In the genomic region with DNA sequence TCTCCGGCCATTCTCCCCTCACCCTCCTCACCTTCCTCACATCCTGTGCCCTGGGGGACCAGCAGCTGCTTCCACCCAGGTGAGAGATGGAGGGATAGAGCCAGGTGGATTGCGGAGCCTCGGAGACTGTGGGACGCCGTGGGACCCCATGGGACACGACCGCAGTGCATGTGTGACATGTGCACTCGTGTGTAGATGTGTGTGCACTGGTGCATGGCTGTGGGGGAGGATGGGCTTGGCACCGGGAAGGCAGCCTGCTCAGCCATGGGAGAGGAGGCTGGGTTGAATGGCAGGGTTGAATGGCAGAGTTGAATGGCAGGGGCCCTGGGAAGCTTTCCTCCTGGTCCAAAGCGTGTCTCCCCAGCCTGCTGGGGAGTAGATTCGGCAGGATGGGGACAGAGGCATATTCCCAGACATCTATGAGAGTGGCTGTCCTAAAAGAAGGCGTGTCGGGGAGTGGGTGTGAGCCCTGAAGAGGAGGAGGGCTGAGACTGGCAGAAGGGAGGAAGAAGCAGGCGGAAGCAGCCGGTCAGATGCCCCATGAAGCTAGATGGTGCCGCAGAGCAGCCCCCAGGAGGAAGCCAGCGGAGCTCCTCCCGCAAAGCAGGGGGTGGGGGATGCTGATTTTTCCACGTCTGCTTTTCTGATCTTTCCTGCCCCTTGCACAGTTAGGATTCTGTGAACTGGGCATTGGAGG, we compare ENCODE assay signal across 8 cellular contexts. TPM values are rescaled to one million over a fixed set of nuclear protein-coding genes. Genes with fewer than 3 reads are reported as not detected.
DNase-seq lines count a peak whose midpoint lies in the region; ATAC-seq and TF ChIP-seq lines count a peak whose summit lies in the region.

No MANE protein-coding gene starts in this region.

- POLR2A ChIA-PET in GM10248 (lab: Yijun Ruan, JAX): no interaction called here

- peaks cover 8% of the 10 kb centered on the region for H3K9me3 ChIP-seq in left ventricle myocardium inferior (replicated peaks)

- no peaks in the 10 kb centered on the region for H3K27me3 ChIP-seq in left ventricle myocardium inferior (ENCODE audit: low read depth)

- intact Hi-C loops in left ventricle myocardium inferior (cut with micrococcal nuclease): loop anchor here (5.0 kb wide), 1 partner anchor 116 kb away; a partner anchor contains a TSS

- CTCF ChIA-PET in GM10248 (lab: Yijun Ruan, JAX): interaction anchor here (0.6 to 2.8 kb wide), 6 partner anchors 20 to 328 kb away, joined by 3 to 12 read pairs (median 4); no protein-coding TSS in a partner anchor

- ATAC-seq in HG03066 (IDR thresholded peaks at IDR 0.05; ENCODE audit: low read depth, unreplicated experiment): peak; percentile 41

- H3K27ac ChIP-seq in left ventricle myocardium inferior (replicated peaks): peak overlapping the region; percentile 92

- TF ChIP-seq CTCF in GM10248 (IDR thresholded peaks at IDR 0.05; ENCODE audit: control extremely low read depth, extremely low read depth, low read depth, missing control alignments): no peak
- TF ChIP-seq CTCF in left ventricle myocardium inferior (IDR thresholded peaks at IDR 0.05; ENCODE audit: borderline replicate concordance): no peak

- peak overlapping the region; percentile 70 for H3K4me3 ChIP-seq in left ventricle myocardium inferior

- peaks cover 62% of the 10 kb centered on the region for H3K4me1 ChIP-seq in left ventricle myocardium inferior

- peaks cover 9% of the 10 kb centered on the region for H3K36me3 ChIP-seq in left ventricle myocardium inferior

- DNase-seq in GM10248 (ENCODE audit: extremely low spot score): peak; percentile 54
- DNase-seq in activated CD8-positive, alpha-beta memory T cell treated with anti-CD3 and anti-CD28 coated beads, Interleukin-2, amount 50 U/mL, for 48 hours: peak; percentile 80
- DNase-seq in left ventricle myocardium inferior: peak; percentile 60
- peak; percentile 62 for DNase-seq in stimulated activated CD4-positive, alpha-beta T cell treated with anti-CD3 and anti-CD28 coated beads, Interleukin-2, amount 100 ng/mL, for 4 hours (ENCODE audit: low read depth)
- DNase-seq in OCI-M1 (lab: John Stamatoyannopoulos, UW): no peak
- DNase-seq in NCI-H510A treated with DMSO at 0.1 percent for 48 hours (lab: John Stamatoyannopoulos, UW): no peak
- no peak for DNase-seq in SHP77 (lab: John Stamatoyannopoulos, UW)

RNA-seq across cellular contexts. Expression of a gene that starts 0.8 kb away (rescaled TPM):
- total RNA-seq in left ventricle myocardium inferior: 11.0 TPM

Comparison
In these comparisons a context has a peak if more than half of its experiments do, and no peak if none do; other contexts are left out.
1. DNase-seq: peak in GM10248 (single experiment), activated CD8-positive, alpha-beta memory T cell treated with anti-CD3 and anti-CD28 coated beads, Interleukin-2, amount 50 U/mL, for 48 hours (single experiment), left ventricle myocardium inferior (single experiment) and stimulated activated CD4-positive, alpha-beta T cell treated with anti-CD3 and anti-CD28 coated beads, Interleukin-2, amount 100 ng/mL, for 4 hours (single experiment); none in OCI-M1 (single experiment), NCI-H510A treated with DMSO at 0.1 percent for 48 hours (single experiment) and SHP77 (0 of 2).